21 cellular contexts compared by ENCODE assay signal in genomic region chr6:83432626-83433025, GRCh38. TPM values are rescaled to one million over a fixed set of nuclear protein-coding genes. Genes with fewer than 3 reads are reported as not detected.
DNase-seq lines count a peak whose midpoint lies in the region; TF ChIP-seq lines count a peak whose summit lies in the region.
"Had no signal": no experiment of that assay in that cellular context is flagged by ENCODE, and none has a peak within 500 bp of the region (broad histone marks: within the 10 kb centered on the region; RNA-seq: fewer than 3 reads in every experiment).

No MANE protein-coding gene starts in this region.

- H3K36me3 Mint-ChIP-seq in mesothelial cell of epicardium, result no peaks in the 10 kb centered on the region
- H3K36me3 Mint-ChIP-seq: memory B cell; stimulated activated memory B cell treated with anti-CD40 and anti-IgM and Interleukin-4, amounts not matched to agents 10 μg/mL and 1 μg/mL and 100 μg/mL, for 72 hours had no signal

- no peak overlapping the region for H3K9ac ChIP-seq in smooth muscle cell (ENCODE audit: low read depth)

- H3K4me3 ChIP-seq in Peyer's patch (no peak overlapping the region), smooth muscle cell (no peak overlapping the region), tibial nerve (no peak overlapping the region)
- H3K4me3 ChIP-seq: vagina had no signal

- H3K27me3 Mint-ChIP-seq in mesothelial cell of epicardium (ENCODE audit: low read depth), result no peaks in the 10 kb centered on the region

- H3K4me2 ChIP-seq in smooth muscle cell, result no peak overlapping the region

- H3K4me1 ChIP-seq in Peyer's patch (no peaks in the 10 kb centered on the region), smooth muscle cell (ENCODE audit: low read depth) (peaks cover 5% of the 10 kb centered on the region), tibial nerve (peaks cover 0 to 28% (median 3%) of the 10 kb centered on the region in 4 donors)

- DNase-seq in HT-29 (ENCODE audit: low spot score) (peak; percentile 56), Peyer's patch (no peak), mesothelial cell of epicardium (ENCODE audit: low spot score in 2 of 2, unreplicated experiment in 2 of 2) (no peak), smooth muscle cell (lab: John Stamatoyannopoulos, UW; ENCODE audit: unreplicated experiment) (no peak), NCI-H1436 (lab: John Stamatoyannopoulos, UW) (no peak), glomerular visceral epithelial cell (ENCODE audit: extremely low spot score) (no peak), GF-D8 (lab: John Stamatoyannopoulos, UW) (no peak), tibial nerve (ENCODE audit: low spot score in 2 of 2) (no peak)
- DNase-seq: activated CD4-positive, alpha-beta T cell treated with anti-CD3 and anti-CD28 coated beads for 1 hour; activated CD8-positive, alpha-beta T cell treated with anti-CD3 and anti-CD28 coated beads for 36 hours; aorta; foreskin fibroblast; NCI-H187 treated with DMSO at 0.1 percent for 48 hours; NCI-H2227 treated with DMSO at 0.1 percent for 48 hours; retina; stimulated activated CD4-positive, alpha-beta T cell treated with anti-CD3 and anti-CD28 coated beads, Interleukin-4, amount 100 ng/mL, for 1 hour had no signal

- H3K27ac ChIP-seq in Peyer's patch, result peak overlapping the region in 3 of 4 donors; percentile 23 to 88 (median 85)
- H3K27ac ChIP-seq in smooth muscle cell (ENCODE audit: low read depth), result peak overlapping the region; percentile 78
- no peak overlapping the region for H3K27ac ChIP-seq in tibial nerve
- H3K27ac ChIP-seq: HL-60, vagina had no signal

- H3K27me3 ChIP-seq in Peyer's patch, result no peaks in the 10 kb centered on the region
- H3K27me3 ChIP-seq in smooth muscle cell (ENCODE audit: low read depth), result no peaks in the 10 kb centered on the region
- H3K27me3 ChIP-seq in tibial nerve, result no peaks in the 10 kb centered on the region
- H3K27me3 ChIP-seq: vagina had no signal

- 94% methylated on average over 2 of the region's 2 CpGs for WGBS in smooth muscle cell (ENCODE audit: low lambda C conversion rate)
- WGBS in tibial nerve, 2 donors, result 93 to 95% methylated on average over 2 of the region's 2 CpGs

- H3K4me1 Mint-ChIP-seq in mesothelial cell of epicardium, result peaks cover 30% of the 10 kb centered on the region
- H3K4me1 Mint-ChIP-seq: memory B cell; stimulated activated memory B cell treated with anti-CD40 and anti-IgM and Interleukin-4, amounts not matched to agents 10 μg/mL and 1 μg/mL and 100 μg/mL, for 72 hours had no signal

- H3K36me3 ChIP-seq in Peyer's patch (no peaks in the 10 kb centered on the region), smooth muscle cell (ENCODE audit: low read depth) (no peaks in the 10 kb centered on the region), tibial nerve (no peaks in the 10 kb centered on the region)
- H3K36me3 ChIP-seq: vagina had no signal

- H3K9me3 Mint-ChIP-seq in mesothelial cell of epicardium, result no peaks in the 10 kb centered on the region
- H3K9me3 Mint-ChIP-seq: activated CD8-positive, alpha-beta T cell treated with anti-CD3 and anti-CD28 coated beads for 36 hours; activated naive CD4-positive, alpha-beta T cell treated with anti-CD3 and anti-CD28 coated beads, Interleukin-2, amount 50 U/mL, for 72 hours; memory B cell; stimulated activated memory B cell treated with anti-CD40 and anti-IgM and Interleukin-4, amounts not matched to agents 10 μg/mL and 1 μg/mL and 100 μg/mL, for 72 hours had no signal

- peak overlapping the region; percentile 83 for H3K4me3 Mint-ChIP-seq in mesothelial cell of epicardium
- H3K4me3 Mint-ChIP-seq: activated CD8-positive, alpha-beta T cell treated with anti-CD3 and anti-CD28 coated beads for 36 hours; memory B cell; stimulated activated memory B cell treated with anti-CD40 and anti-IgM and Interleukin-4, amounts not matched to agents 10 μg/mL and 1 μg/mL and 100 μg/mL, for 72 hours had no signal

- H3K9me3 ChIP-seq in Peyer's patch (no peaks in the 10 kb centered on the region), smooth muscle cell (replicated peaks; ENCODE audit: low read depth) (no peaks in the 10 kb centered on the region), tibial nerve (no peaks in the 10 kb centered on the region)
- H3K9me3 ChIP-seq: vagina had no signal

- H3K79me2 ChIP-seq in smooth muscle cell (ENCODE audit: low read depth), result peaks cover 30% of the 10 kb centered on the region

- no peaks in the 10 kb centered on the region for H4K20me1 ChIP-seq in smooth muscle cell (ENCODE audit: low read depth)

- peaks cover 18% of the 10 kb centered on the region for H3F3A ChIP-seq in smooth muscle cell (ENCODE audit: low read depth)

- no peak for TF ChIP-seq EP300 in tibial nerve (IDR thresholded peaks at IDR 0.05)

- no peak for TF ChIP-seq POLR2A in Peyer's patch (IDR thresholded peaks at IDR 0.05)
- TF ChIP-seq POLR2A in tibial nerve (IDR thresholded peaks at IDR 0.05), result no peak

- no peak for TF ChIP-seq CTCF in Peyer's patch (IDR thresholded peaks at IDR 0.05)
- no peak for TF ChIP-seq CTCF in mesothelial cell of epicardium (IDR thresholded peaks at IDR 0.05; ENCODE audit: unreplicated experiment)
- no peak for TF ChIP-seq CTCF in smooth muscle cell (IDR thresholded peaks at IDR 0.05; ENCODE audit: borderline replicate concordance, insufficient read depth, poor library complexity, severe bottlenecking)
- no peak for TF ChIP-seq CTCF in tibial nerve (IDR thresholded peaks at IDR 0.05)

- no peak overlapping the region for H3K27ac Mint-ChIP-seq in mesothelial cell of epicardium
- H3K27ac Mint-ChIP-seq: activated CD8-positive, alpha-beta T cell treated with anti-CD3 and anti-CD28 coated beads for 36 hours; activated naive CD4-positive, alpha-beta T cell treated with anti-CD3 and anti-CD28 coated beads, Interleukin-2, amount 50 U/mL, for 72 hours; memory B cell; stimulated activated memory B cell treated with anti-CD40 and anti-IgM and Interleukin-4, amounts not matched to agents 10 μg/mL and 1 μg/mL and 100 μg/mL, for 72 hours had no signal

- H2AFZ ChIP-seq in smooth muscle cell (ENCODE audit: low read depth), result no peak overlapping the region

RNA-seq across cellular contexts. Expression of gene ME1, which starts 1.8 kb away (rescaled TPM):
- 8.9 and 10.5 TPM in 2 replicates for total RNA-seq in HT-29 (2014; rRNA removed; shearing (Covaris generic))
- total RNA-seq in Peyer's patch (10 to 100 TPM in 3 of 4 donors, 1 to 10 TPM in 1; 7.4 to 39.1 (median 19.6) TPM), mesothelial cell of epicardium (9.0 to 9.6 TPM (median 9.4 TPM) in 3 replicates), smooth muscle cell (29.4 and 32.4 TPM in 2 replicates), tibial nerve (10 to 100 TPM in 3 of 4 donors, 1 to 10 TPM in 1; 7.8 to 17.6 (median 14.9) TPM)
- 31.4 and 32.0 TPM in 2 replicates for polyA plus RNA-seq in smooth muscle cell
- total RNA-seq: activated naive CD4-positive, alpha-beta T cell treated with anti-CD3 and anti-CD28 coated beads, Interleukin-2, amount 50 U/mL, for 72 hours had no signal

Comparison
In these comparisons a context has a peak if more than half of its experiments do, and no peak if none do; other contexts are left out.
1. H3K27ac ChIP-seq: peak in Peyer's patch (3 of 4) and smooth muscle cell (single experiment); none in tibial nerve (0 of 4).